Comparison of ENCODE assay signal across 8 cellular contexts in genomic region chr20:64285579-64286427, GRCh38. TPM values are rescaled to one million over a fixed set of nuclear protein-coding genes. Genes with fewer than 3 reads are reported as not detected.
A peak's percentile ranks its signal among the peaks of the same experiment; 100 is the strongest.
DNase-seq lines count a peak whose midpoint lies in the region; TF ChIP-seq lines count a peak whose summit lies in the region.
"Not testable (repeated sequence)": the region's sequence is repeated elsewhere in the genome, so short reads cannot be mapped to it uniquely, and the experiment has no call there.

No MANE protein-coding gene starts in this region.

- DNase-seq in GM12864 (ENCODE audit: low read depth) (peak; percentile 78), HCEC 1CT (peak; percentile 20), LoVo (ENCODE audit: low spot score) (peak; percentile 13), SK-MEL-5 (ENCODE audit: low read depth, low spot score) (peak; percentile 64), foreskin melanocyte (peak; percentile 23), osteocyte (ENCODE audit: extremely low spot score, unreplicated experiment) (peak; percentile 91), thyroid gland (peak; percentile 37 to 50)
- DNase-seq in activated T-helper 9 cell treated with anti-CD3 and anti-CD28 coated beads, Interleukin-2, amount 50 U/mL, for 16 hours (ENCODE audit: low read depth), result peak; percentile 63

- TF ChIP-seq CTCF in GM12864 (IDR thresholded peaks at IDR 0.05; ENCODE audit: low read depth, low read length, missing control alignments) (peak; percentile 98), osteocyte (IDR thresholded peaks at IDR 0.05) (peak; percentile 68), thyroid gland (IDR thresholded peaks at IDR 0.05) (peak in 4 of 6 experiments; percentile 36 to 57 (median 50))

- intact Hi-C loops in thyroid gland (cut with DNase I), result not testable (repeated sequence)

- H3K9me3 Mint-ChIP-seq in osteocyte (ENCODE audit: unreplicated experiment), result not testable (repeated sequence)

- not testable (repeated sequence) for H3K4me3 ChIP-seq in GM12864 (ENCODE audit: low read depth, low read length); thyroid gland (replicated peaks in 1 of 3)

- peaks cover 23% of the 10 kb centered on the region for H3K27me3 Mint-ChIP-seq in osteocyte (ENCODE audit: unreplicated experiment)

- not testable (repeated sequence) for H3K27ac ChIP-seq in thyroid gland

- not testable (repeated sequence) for H3K4me1 ChIP-seq in thyroid gland

- not testable (repeated sequence) for H3K4me3 Mint-ChIP-seq in osteocyte (ENCODE audit: unreplicated experiment)

- not testable (repeated sequence) for H3K4me1 Mint-ChIP-seq in osteocyte (ENCODE audit: unreplicated experiment)

- in situ Hi-C loops in SK-MEL-5 (cut with HindIII; ENCODE audit: low pct_unique_long_range_greater_than_20kb, low sequenced_read_pairs), result not testable (repeated sequence)

- not testable (repeated sequence) for H3K9me3 ChIP-seq in thyroid gland

- not testable (repeated sequence) for H3K27ac Mint-ChIP-seq in osteocyte (ENCODE audit: unreplicated experiment)

- not testable (repeated sequence) for H3K27me3 ChIP-seq in thyroid gland

- H3K36me3 Mint-ChIP-seq in osteocyte (ENCODE audit: unreplicated experiment), result not testable (repeated sequence)

- WGBS in thyroid gland, 2 donors, result 88 to 96% methylated on average over 21 to 26 of the region's 44 CpGs

- H3K36me3 ChIP-seq in thyroid gland, result not testable (repeated sequence)

- not testable (repeated sequence) for TF ChIP-seq POLR2A in thyroid gland (IDR thresholded peaks at IDR 0.05)

RNA-seq across cellular contexts. Expression of gene PCMTD2, which starts 30.3 kb away (rescaled TPM):
- 41.1 and 44.0 TPM in 2 replicates for total RNA-seq in SK-MEL-5 (2014; rRNA removed; shearing (Covaris generic))
- polyA plus RNA-seq in SK-MEL-5 (2015; cell fraction: cytosol; rRNA removed), result 52.5 and 73.5 TPM in 2 replicates
- 412 and 495 TPM in 2 replicates for polyA plus RNA-seq in SK-MEL-5 (2015; cell fraction: nucleus; rRNA removed)
- total RNA-seq in osteocyte (94.6 and 96.7 TPM in 2 replicates), thyroid gland (100 to 1,000 TPM in 3 of 4 donors, 10 to 100 TPM in 1; 87.0 to 156 (median 124) TPM)

Comparison
In these comparisons a context has a peak if more than half of its experiments do, and no peak if none do; other contexts are left out.
1. DNase-seq: peak in every context shown above with its lines; median percentile 91 in osteocyte; 78 in GM12864; 64 in SK-MEL-5; 63 in activated T-helper 9 cell treated with anti-CD3 and anti-CD28 coated beads, Interleukin-2, amount 50 U/mL, for 16 hours; 44 in thyroid gland; 23 in foreskin melanocyte; 20 in HCEC 1CT; 13 in LoVo.